ENCODE assay signal across 12 cellular contexts in genomic region chr5:157350939-157351338, GRCh38.
DNase-seq lines count a peak whose midpoint lies in the region; ATAC-seq and TF ChIP-seq lines count a peak whose summit lies in the region.
"Had no signal": no experiment of that assay in that cellular context is flagged by ENCODE, and none has a peak within 500 bp of the region (broad histone marks: within the 10 kb centered on the region; RNA-seq: fewer than 3 reads in every experiment).

No MANE protein-coding gene starts in this region.

- in situ Hi-C loops in GM13977 (cut with MboI; ENCODE audit: low pct_unique_long_range_greater_than_20kb, low sequenced_read_pairs, unreplicated experiment): no loop called here

- H3K9me3 Mint-ChIP-seq in nephron progenitor cell: peaks cover 16% of the 10 kb centered on the region

- peak; percentile 79 for ATAC-seq in GM19463 (IDR thresholded peaks at IDR 0.05; ENCODE audit: unreplicated experiment)
- ATAC-seq in HG03520 (IDR thresholded peaks at IDR 0.05; ENCODE audit: unreplicated experiment): peak; percentile 55
- no peak for ATAC-seq in HG03159 (IDR thresholded peaks at IDR 0.05; ENCODE audit: unreplicated experiment)
- ATAC-seq: left cardiac atrium had no signal

- peaks cover 2% of the 10 kb centered on the region for H3K27me3 Mint-ChIP-seq in nephron progenitor cell (ENCODE audit: low read depth, poor library complexity)

- H3K36me3 Mint-ChIP-seq in nephron progenitor cell (ENCODE audit: low read depth): peaks cover 22% of the 10 kb centered on the region

- no peak overlapping the region for H3K27ac Mint-ChIP-seq in nephron progenitor cell

- DNase-seq in GM13977 (ENCODE audit: low spot score) (peak; percentile 44), left kidney (ENCODE audit: low read depth, low spot score) (peak; percentile 39), amniotic stem cell (lab: John Stamatoyannopoulos, UW) (no peak), nephron progenitor cell (no peak), NCI-H1417 treated with DMSO at 0.1 percent for 48 hours (lab: John Stamatoyannopoulos, UW) (no peak)
- DNase-seq: DMS 273 treated with DMSO at 0.1 percent for 48 hours; left cardiac atrium; NCI-H187 treated with DMSO at 0.1 percent for 48 hours; stimulated activated CD4-positive, alpha-beta T cell treated with anti-CD3 and anti-CD28 coated beads, Interleukin-2, amount 100 ng/mL, for 48 hours had no signal

- no peak overlapping the region for H3K4me3 Mint-ChIP-seq in nephron progenitor cell

- no peaks in the 10 kb centered on the region for H3K4me1 Mint-ChIP-seq in nephron progenitor cell

- TF ChIP-seq CTCF in GM13977 (IDR thresholded peaks at IDR 0.05; ENCODE audit: extremely low read depth, insufficient read depth, missing control alignments) (no peak), nephron progenitor cell (IDR thresholded peaks at IDR 0.05) (no peak)

Comparison
In these comparisons a context has a peak if more than half of its experiments do, and no peak if none do; other contexts are left out.
1. DNase-seq: peak in GM13977 (single experiment) and left kidney (single experiment); none in amniotic stem cell (single experiment), nephron progenitor cell (single experiment) and NCI-H1417 treated with DMSO at 0.1 percent for 48 hours (single experiment).